In the genomic region with DNA sequence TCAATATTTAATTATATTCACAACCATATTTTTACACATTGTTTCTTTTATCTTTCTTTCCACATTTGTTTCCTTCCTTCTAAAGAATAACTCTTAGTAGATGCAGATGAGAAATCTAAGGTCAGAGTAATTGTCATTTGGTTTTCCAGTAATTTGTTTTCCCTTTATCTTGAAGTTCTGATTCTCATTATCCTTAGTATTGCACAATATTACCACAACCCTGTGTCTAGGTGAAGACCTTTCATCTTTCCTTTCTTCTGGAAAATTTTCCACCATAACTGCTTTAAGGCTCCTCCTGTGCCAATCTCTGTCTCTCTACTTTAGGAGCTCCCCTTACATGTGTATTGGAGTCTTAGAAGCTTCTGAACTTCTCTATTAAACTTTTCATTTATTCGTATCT, we compare ENCODE assay signal across 23 cellular contexts.
A peak's percentile ranks its signal among the peaks of the same experiment; 100 is the strongest.
DNase-seq lines count a peak whose midpoint lies in the region; ATAC-seq, FAIRE-seq and TF ChIP-seq lines count a peak whose summit lies in the region.
"Had no signal": no experiment of that assay in that cellular context is flagged by ENCODE, and none has a peak within 500 bp of the region (broad histone marks: within the 10 kb centered on the region; RNA-seq: fewer than 3 reads in every experiment).

No MANE protein-coding gene starts in this region.

- H3K27me3 ChIP-seq in HepG2 (ENCODE audit: control insufficient read depth in 1 of 2, insufficient read depth in 2 of 2, low read length in 2 of 2) (no peaks in the 10 kb centered on the region), right lobe of liver (no peaks in the 10 kb centered on the region), K562 (ENCODE audit: control insufficient read depth in 2 of 2, insufficient read depth in 2 of 2, low read length in 2 of 2) (no peaks in the 10 kb centered on the region)
- H3K27me3 ChIP-seq: BLaER1 treated with 17β-estradiol and CSF1 and Interleukin-3, amounts not matched to agents 10 nM and 100 nM had no signal

- no peak for ATAC-seq in HepG2
- no peak for ATAC-seq in right lobe of liver
- no peak for ATAC-seq in K562
- ATAC-seq: A549; CD8-positive, alpha-beta T cell; GM12878 had no signal

- H4K20me1 ChIP-seq in HepG2 (ENCODE audit: insufficient read depth, low read length) = no peaks in the 10 kb centered on the region
- no peaks in the 10 kb centered on the region for H4K20me1 ChIP-seq in K562 (replicated peaks; ENCODE audit: control insufficient read depth, insufficient read depth, low read length)

- intact Hi-C loops in HepG2 (cut with micrococcal nuclease; ENCODE audit: unreplicated experiment) (no loop called here), right lobe of liver (cut with DNase I) (no loop called here), K562 (cut with micrococcal nuclease) (no loop called here)

- H3K4me2 ChIP-seq in HepG2 (ENCODE audit: low read depth, low read length) = no peak overlapping the region
- H3K4me2 ChIP-seq in K562 (ENCODE audit: insufficient read depth, low read length) = no peak overlapping the region
- H3K4me2 ChIP-seq: A549; BLaER1 treated with 17β-estradiol and CSF1 and Interleukin-3, amounts not matched to agents 10 nM and 100 nM had no signal

- TF ChIP-seq CTCF in HepG2 (CRISPR knock-in tag; IDR thresholded peaks at IDR 0.05) = no peak
- no peak for TF ChIP-seq CTCF in right lobe of liver (IDR thresholded peaks at IDR 0.05)
- TF ChIP-seq CTCF in K562 (IDR thresholded peaks at IDR 0.05 in 2 of 3, conservative IDR thresholded peaks at IDR 0.05 in 1 of 3; ENCODE audit: insufficient read depth in 2 of 3, low read depth in 1 of 3, low read length in 3 of 3) = no peak
- TF ChIP-seq CTCF in RWPE1 (conservative IDR thresholded peaks at IDR 0.05; ENCODE audit: low read depth) = no peak

- POLR2A ChIA-PET in HepG2 (lab: Yijun Ruan, JAX) (no interaction called here), K562 (lab: Yijun Ruan, JAX) (no interaction called here), RWPE1 (lab: Yijun Ruan, JAX; ENCODE audit: low non-redundant PET) (no interaction called here)

- DNase-seq in HepG2 (ENCODE audit: low spot score) = no peak
- DNase-seq in right lobe of liver = no peak
- no peak for DNase-seq in K562 (ENCODE audit: extremely low read depth in 1 of 4, low spot score in 3 of 4)
- no peak for DNase-seq in DMS114 treated with DMSO at 0.1 percent for 48 hours (lab: John Stamatoyannopoulos, UW; ENCODE audit: unreplicated experiment)
- DNase-seq in RWPE1 (ENCODE audit: low spot score) = no peak
- DNase-seq: AML-193; Caco-2; Calu3; CD4-positive, alpha-beta T cell; CD8-positive, alpha-beta T cell; DMS153; DMS53; DMS79; DND-41; EL; GDM1 had no signal

- H3K4me3 ChIP-seq in HepG2 (replicated peaks in 1 of 3; ENCODE audit: insufficient read depth in 1 of 3, low read depth in 2 of 3, low read length in 3 of 3) (no peak overlapping the region), right lobe of liver (no peak overlapping the region), K562 (no peak overlapping the region)
- H3K4me3 ChIP-seq: A549; BLaER1 treated with 17β-estradiol and CSF1 and Interleukin-3, amounts not matched to agents 10 nM and 100 nM; GM12878 had no signal

- CTCF ChIA-PET in HepG2 (lab: Yijun Ruan, JAX; ENCODE audit: low intra/inter-chr PET ratio, low total read pairs) (no interaction called here), K562 (lab: Yijun Ruan, JAX; ENCODE audit: low intra/inter-chr PET ratio) (no interaction called here), RWPE1 (lab: Yijun Ruan, JAX) (no interaction called here)

- no peak for TF ChIP-seq EP300 in HepG2 (IDR thresholded peaks at IDR 0.05; ENCODE audit: low read depth in 2 of 2, low read length in 2 of 2)
- no peak for TF ChIP-seq EP300 in HepG2 (CRISPR knock-in tag; IDR thresholded peaks at IDR 0.05; ENCODE audit: borderline replicate concordance)
- TF ChIP-seq EP300 in K562 (IDR thresholded peaks at IDR 0.05; ENCODE audit: low read length) = no peak

- H2AFZ ChIP-seq in HepG2 (ENCODE audit: low read length) (no peak overlapping the region), K562 (ENCODE audit: low read depth, low read length) (no peak overlapping the region)

- 93% methylated on average over 1 of the region's 1 CpG for WGBS in HepG2 (ENCODE audit: low lambda C conversion rate)
- WGBS in right lobe of liver (ENCODE audit: insufficient coverage, low coverage, low lambda C conversion rate, missing lambda C conversion rate) = 100% methylated on average over 1 of the region's 1 CpG
- WGBS in K562 (ENCODE audit: insufficient coverage, low coverage, missing lambda C conversion rate) = 0% methylated on average over 1 of the region's 1 CpG

- H3K9me3 ChIP-seq in HepG2 (ENCODE audit: low read length) (no peaks in the 10 kb centered on the region), right lobe of liver (no peaks in the 10 kb centered on the region), K562 (replicated peaks; ENCODE audit: control insufficient read depth, insufficient read depth, low read depth, low read length) (0 out of 2 replicates have a peak, but pooled peaks cover 1% of the 10 kb centered on the region)
- H3K9me3 ChIP-seq: A549; BLaER1 treated with 17β-estradiol and CSF1 and Interleukin-3, amounts not matched to agents 10 nM and 100 nM; Caco-2 had no signal

- no peaks in the 10 kb centered on the region for H3K36me3 ChIP-seq in HepG2 (replicated peaks in 1 of 2; ENCODE audit: control insufficient read depth in 1 of 2, insufficient read depth in 2 of 2, low read length in 2 of 2)
- no peaks in the 10 kb centered on the region for H3K36me3 ChIP-seq in right lobe of liver
- no peaks in the 10 kb centered on the region for H3K36me3 ChIP-seq in K562 (ENCODE audit: control insufficient read depth, insufficient read depth, low read length)

- BruUV-seq in HepG2 (replicated peaks; lab: Mats Ljungman, UMichigan) (no TSS peak), K562 (replicated peaks; lab: Mats Ljungman, UMichigan) (no TSS peak)

- no peak for FAIRE-seq in HepG2 (lab: Jason Lieb, UNC)
- FAIRE-seq in K562 (lab: Jason Lieb, UNC) = no peak
- FAIRE-seq: A549, GM12878, GM12892, GM18507 had no signal

- H3K27ac ChIP-seq in HepG2 (ENCODE audit: extremely low read length, insufficient read depth, low read length) (no peak overlapping the region), right lobe of liver (no peak overlapping the region), K562 (ENCODE audit: extremely low read depth, low read depth, low read length) (no peak overlapping the region), RWPE1 (no peak overlapping the region)
- H3K27ac ChIP-seq: 22Rv1; A549; BLaER1 treated with 17β-estradiol and CSF1 and Interleukin-3, amounts not matched to agents 10 nM and 100 nM; C4-2B had no signal

- in situ Hi-C loops in HepG2 (cut with HindIII; ENCODE audit: extremely low pct_ligation_motif_present, low pct_unique_long_range_greater_than_20kb) = no loop called here
- in situ Hi-C loops in K562 (cut with MboI) = no loop called here

- TF ChIP-seq RAD21 in HepG2 (CRISPR knock-in tag; IDR thresholded peaks at IDR 0.05) = no peak
- no peak for TF ChIP-seq RAD21 in K562 (CRISPR knock-in tag; conservative IDR thresholded peaks at IDR 0.05 in 1 of 2, IDR thresholded peaks at IDR 0.05 in 1 of 2)

- H3K9ac ChIP-seq in HepG2 (ENCODE audit: insufficient read depth, low read depth, low read length) (no peak overlapping the region), K562 (ENCODE audit: insufficient read depth in 1 of 2, low read depth in 2 of 2, low read length in 2 of 2) (no peak overlapping the region)
- H3K9ac ChIP-seq: BLaER1 treated with 17β-estradiol and CSF1 and Interleukin-3, amounts not matched to agents 10 nM and 100 nM had no signal

- H3K79me2 ChIP-seq in HepG2 (ENCODE audit: insufficient read depth, low read length) (no peaks in the 10 kb centered on the region), K562 (ENCODE audit: control insufficient read depth, insufficient read depth, low read length) (no peaks in the 10 kb centered on the region)

- no peak for TF ChIP-seq POLR2A in HepG2 (IDR thresholded peaks at IDR 0.05; ENCODE audit: insufficient read depth in 1 of 2, low read depth in 2 of 2, low read length in 2 of 2)
- TF ChIP-seq POLR2A in right lobe of liver (IDR thresholded peaks at IDR 0.05) = no peak
- TF ChIP-seq POLR2A in K562 (conservative IDR thresholded peaks at IDR 0.05) = no peak

- no peaks in the 10 kb centered on the region for H3K4me1 ChIP-seq in HepG2 (ENCODE audit: insufficient read depth, low read length)
- H3K4me1 ChIP-seq in right lobe of liver = no peaks in the 10 kb centered on the region
- H3K4me1 ChIP-seq in K562 (replicated peaks in 1 of 2; ENCODE audit: control insufficient read depth in 2 of 2, insufficient read depth in 2 of 2, low read length in 2 of 2) = no peaks in the 10 kb centered on the region
- H3K4me1 ChIP-seq: A549; BLaER1 treated with 17β-estradiol and CSF1 and Interleukin-3, amounts not matched to agents 10 nM and 100 nM; Caco-2 had no signal

- H3K9me1 ChIP-seq in K562 (ENCODE audit: control insufficient read depth, insufficient read depth, low read length) = no peaks in the 10 kb centered on the region

TF ChIP-seq in HepG2, 621 proteins besides CTCF, POLR2A, EP300 and RAD21:
- TF ChIP-seq CEBPB (IDR thresholded peaks at IDR 0.05; ENCODE audit: borderline replicate concordance, low read depth, low read length) (peak; percentile 73), NFYB (CRISPR knock-in tag; IDR thresholded peaks at IDR 0.05) (no peak)
TF ChIP-seq in HepG2: peak in this region for 1.

TF ChIP-seq in K562, 482 proteins besides CTCF, POLR2A, EP300 and RAD21:
- no peak for TF ChIP-seq ZNF311 (CRISPR knock-in tag; IDR thresholded peaks at IDR 0.05)
- TF ChIP-seq CEBPB (tag; IDR thresholded peaks at IDR 0.05) = peak; percentile 42; the same call in 1 of the 2 replicates
- TF ChIP-seq CEBPG (CRISPR knock-in tag; IDR thresholded peaks at IDR 0.05) = no peak
- peak in 1 of 2 experiments; percentile 78; a peak in 2 of 4 replicates for TF ChIP-seq CEBPG (tag; conservative IDR thresholded peaks at IDR 0.05 in 1 of 2, IDR thresholded peaks at IDR 0.05 in 1 of 2)
